In the genomic region with DNA sequence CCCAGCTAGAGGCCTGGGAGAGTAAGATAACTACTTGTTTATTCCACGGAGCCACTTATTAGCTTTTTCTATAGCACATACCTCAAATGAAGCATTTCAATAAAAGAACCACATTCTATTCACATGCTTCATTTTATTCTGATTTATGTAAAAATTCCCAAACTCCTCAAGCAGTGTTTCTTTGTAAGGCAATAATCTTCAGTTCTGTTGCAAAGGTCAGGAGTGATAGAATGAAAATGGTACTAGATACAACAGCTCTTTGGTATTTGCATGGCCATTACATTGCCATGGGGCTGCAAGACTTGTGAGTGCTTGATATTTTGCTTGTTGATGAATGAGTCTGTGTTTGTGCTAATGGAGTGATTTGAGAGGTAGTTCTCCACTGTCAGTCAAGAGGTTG, we compare ENCODE assay signal across 24 cellular contexts.
"Had no signal": no experiment of that assay in that cellular context is flagged by ENCODE, and none has a peak within 500 bp of the region (broad histone marks: within the 10 kb centered on the region; RNA-seq: fewer than 3 reads in every experiment).

No MANE protein-coding gene starts in this region.

- H3K27me3 ChIP-seq: neural progenitor cell, ovary, right lobe of liver, sigmoid colon, stomach, thyroid gland, tibial nerve, upper lobe of left lung, vagina had no signal

- H3K27ac ChIP-seq: neural progenitor cell, ovary, parathyroid adenoma, psoas muscle, right lobe of liver, sigmoid colon, stomach, thoracic aorta, thyroid gland, tibial nerve, upper lobe of left lung, vagina had no signal

- H3K4me3 ChIP-seq: neural progenitor cell, ovary, psoas muscle, right lobe of liver, sigmoid colon, stomach, thoracic aorta, thyroid gland, tibial nerve, upper lobe of left lung, vagina had no signal

- H3K36me3 ChIP-seq: neural progenitor cell, ovary, right lobe of liver, sigmoid colon, stomach, thoracic aorta, thyroid gland, tibial nerve, upper lobe of left lung, vagina had no signal

- H3K4me1 ChIP-seq: neural progenitor cell, parathyroid adenoma, sigmoid colon, stomach, thyroid gland, tibial nerve, upper lobe of left lung, vagina had no signal

- H3K9me3 ChIP-seq: ovary, psoas muscle, right lobe of liver, sigmoid colon, stomach, thoracic aorta, thyroid gland, tibial nerve, upper lobe of left lung, vagina had no signal

- ATAC-seq: psoas muscle; right cardiac atrium; right lobe of liver; stimulated activated effector memory CD8-positive, alpha-beta T cell treated with anti-CD3 and anti-CD28 coated beads, Interleukin-12 subunit alpha, Interleukin-12 subunit beta, amount 100 ng/mL, for 72 hours; stimulated activated naive B cell treated with anti-CD40 and anti-IgM and Interleukin-4, amounts not matched to agents 10 μg/mL and 1 μg/mL and 100 μg/mL, for 72 hours had no signal

- DNase-seq: occipital lobe; ovary; posterior cingulate gyrus; psoas muscle; right cardiac atrium; right lobe of liver; sigmoid colon; small intestine; stimulated activated CD4-positive, alpha-beta T cell treated with anti-CD3 and anti-CD28 coated beads, Interleukin-15, amount 100 ng/mL, for 24 hours; stimulated activated CD4-positive, alpha-beta T cell treated with anti-CD3 and anti-CD28 coated beads, Interleukin-2, amount 100 ng/mL, for 24 hours; stimulated activated CD4-positive, alpha-beta T cell treated with anti-CD3 and anti-CD28 coated beads, Interleukin-2, amount 100 ng/mL, for 48 hours; stimulated activated CD4-positive, alpha-beta T cell treated with anti-CD3 and anti-CD28 coated beads, Interleukin-4, amount 100 ng/mL, for 24 hours; stimulated activated naive B cell treated with anti-CD40 and anti-IgM and Interleukin-4, amounts not matched to agents 10 μg/mL and 1 μg/mL and 100 μg/mL, for 72 hours; stimulated activated naive CD4-positive, alpha-beta T cell treated with Interleukin-2 at 50 U/mL for 16 hours; stomach; thyroid gland; trophoblast cell; upper lobe of left lung had no signal
